ENCODE assay signal across 8 cellular contexts in genomic region chr4:83599183-83599582, GRCh38.
DNase-seq lines count a peak whose midpoint lies in the region; ATAC-seq lines count a peak whose summit lies in the region.

No MANE protein-coding gene starts in this region.

- H3K9me3 Mint-ChIP-seq in activated CD4-positive, alpha-beta T cell treated with anti-CD3 and anti-CD28 coated beads for 36 hours (ENCODE audit: low read depth): no peaks in the 10 kb centered on the region
- H3K9me3 Mint-ChIP-seq in activated CD8-positive, alpha-beta T cell treated with anti-CD3 and anti-CD28 coated beads, Interleukin-2, amount 10 ng/mL, durations not matched to agents 7 days and 5 days (ENCODE audit: insufficient read depth): no peaks in the 10 kb centered on the region
- H3K9me3 Mint-ChIP-seq in stimulated activated memory B cell treated with anti-CD40 and anti-IgM and Interleukin-4, amounts not matched to agents 10 μg/mL and 1 μg/mL and 100 μg/mL, for 72 hours: no peaks in the 10 kb centered on the region

- DNase-seq in activated CD4-positive, alpha-beta T cell treated with anti-CD3 and anti-CD28 coated beads for 36 hours: no peak
- DNase-seq in activated CD4-positive, alpha-beta T cell treated with anti-CD3 and anti-CD28 coated beads for 48 hours: no peak
- DNase-seq in activated CD8-positive, alpha-beta T cell treated with anti-CD3 and anti-CD28 coated beads, Interleukin-2, amount 10 ng/mL, durations not matched to agents 7 days and 5 days: no peak
- DNase-seq in mesenteric fat pad (ENCODE audit: low spot score): no peak
- no peak for DNase-seq in central memory CD4-positive, alpha-beta T cell

- no peaks in the 10 kb centered on the region for H3K4me1 Mint-ChIP-seq in activated CD4-positive, alpha-beta T cell treated with anti-CD3 and anti-CD28 coated beads for 36 hours
- H3K4me1 Mint-ChIP-seq in activated CD8-positive, alpha-beta T cell treated with anti-CD3 and anti-CD28 coated beads, Interleukin-2, amount 10 ng/mL, durations not matched to agents 7 days and 5 days (ENCODE audit: low read depth): no peaks in the 10 kb centered on the region
- H3K4me1 Mint-ChIP-seq in stimulated activated memory B cell treated with anti-CD40 and anti-IgM and Interleukin-4, amounts not matched to agents 10 μg/mL and 1 μg/mL and 100 μg/mL, for 72 hours: peaks cover under 1% of the 10 kb centered on the region

- H3K27me3 Mint-ChIP-seq in activated CD4-positive, alpha-beta T cell treated with anti-CD3 and anti-CD28 coated beads for 36 hours: peaks cover 2% of the 10 kb centered on the region
- peaks cover 3% of the 10 kb centered on the region for H3K27me3 Mint-ChIP-seq in activated CD8-positive, alpha-beta T cell treated with anti-CD3 and anti-CD28 coated beads, Interleukin-2, amount 10 ng/mL, durations not matched to agents 7 days and 5 days (ENCODE audit: low read depth)
- H3K27me3 Mint-ChIP-seq in stimulated activated memory B cell treated with anti-CD40 and anti-IgM and Interleukin-4, amounts not matched to agents 10 μg/mL and 1 μg/mL and 100 μg/mL, for 72 hours: no peaks in the 10 kb centered on the region

- POLR2A ChIA-PET in activated CD4-positive, alpha-beta T cell treated with anti-CD3 and anti-CD28 coated beads for 36 hours (lab: Charles Lee): interaction anchor here (0.6 kb wide), 1 partner anchor 79 kb away, joined by 4 read pairs; no protein-coding TSS in a partner anchor
- POLR2A ChIA-PET in activated CD8-positive, alpha-beta T cell treated with anti-CD3 and anti-CD28 coated beads, Interleukin-2, amount 10 ng/mL, durations not matched to agents 7 days and 5 days (lab: Charles Lee): no interaction called here

- peak; percentile 80 for ATAC-seq in activated CD4-positive, alpha-beta T cell treated with anti-CD3 and anti-CD28 coated beads for 36 hours
- ATAC-seq in HG03565 (IDR thresholded peaks at IDR 0.05; ENCODE audit: unreplicated experiment) (peak; percentile 78), HG02840 (IDR thresholded peaks at IDR 0.05; ENCODE audit: low FRiP score, unreplicated experiment) (no peak)
- ATAC-seq in activated CD8-positive, alpha-beta T cell treated with anti-CD3 and anti-CD28 coated beads, Interleukin-2, amount 10 ng/mL, durations not matched to agents 7 days and 5 days: peak; percentile 57
- ATAC-seq in stimulated activated memory B cell treated with anti-CD40 and anti-IgM and Interleukin-4, amounts not matched to agents 10 μg/mL and 1 μg/mL and 100 μg/mL, for 72 hours: peak; percentile 56

- intact Hi-C loops in activated CD4-positive, alpha-beta T cell treated with anti-CD3 and anti-CD28 coated beads for 36 hours (cut with DNase I, micrococcal nuclease): no loop called here

- CTCF ChIA-PET in activated CD4-positive, alpha-beta T cell treated with anti-CD3 and anti-CD28 coated beads for 36 hours (lab: Charles Lee): interaction anchor here (1.0 kb wide), 1 partner anchor 107 kb away, joined by 4 read pairs; no protein-coding TSS in a partner anchor
- CTCF ChIA-PET in activated CD8-positive, alpha-beta T cell treated with anti-CD3 and anti-CD28 coated beads, Interleukin-2, amount 10 ng/mL, durations not matched to agents 7 days and 5 days (lab: Charles Lee): interaction anchor here (2.2 kb wide), 1 partner anchor 46 kb away, joined by 7 read pairs; no protein-coding TSS in a partner anchor

- H3K36me3 Mint-ChIP-seq in activated CD4-positive, alpha-beta T cell treated with anti-CD3 and anti-CD28 coated beads for 36 hours (ENCODE audit: low read depth): no peaks in the 10 kb centered on the region
- H3K36me3 Mint-ChIP-seq in activated CD8-positive, alpha-beta T cell treated with anti-CD3 and anti-CD28 coated beads, Interleukin-2, amount 10 ng/mL, durations not matched to agents 7 days and 5 days (ENCODE audit: low read depth): no peaks in the 10 kb centered on the region
- H3K36me3 Mint-ChIP-seq in stimulated activated memory B cell treated with anti-CD40 and anti-IgM and Interleukin-4, amounts not matched to agents 10 μg/mL and 1 μg/mL and 100 μg/mL, for 72 hours: no peaks in the 10 kb centered on the region

- no peak overlapping the region for H3K27ac Mint-ChIP-seq in activated CD4-positive, alpha-beta T cell treated with anti-CD3 and anti-CD28 coated beads for 36 hours
- H3K27ac Mint-ChIP-seq in activated CD8-positive, alpha-beta T cell treated with anti-CD3 and anti-CD28 coated beads, Interleukin-2, amount 10 ng/mL, durations not matched to agents 7 days and 5 days: no peak overlapping the region
- H3K27ac Mint-ChIP-seq in stimulated activated memory B cell treated with anti-CD40 and anti-IgM and Interleukin-4, amounts not matched to agents 10 μg/mL and 1 μg/mL and 100 μg/mL, for 72 hours: no peak overlapping the region

- no peak overlapping the region for H3K4me3 Mint-ChIP-seq in activated CD4-positive, alpha-beta T cell treated with anti-CD3 and anti-CD28 coated beads for 36 hours
- no peak overlapping the region for H3K4me3 Mint-ChIP-seq in activated CD8-positive, alpha-beta T cell treated with anti-CD3 and anti-CD28 coated beads, Interleukin-2, amount 10 ng/mL, durations not matched to agents 7 days and 5 days
- no peak overlapping the region for H3K4me3 Mint-ChIP-seq in stimulated activated memory B cell treated with anti-CD40 and anti-IgM and Interleukin-4, amounts not matched to agents 10 μg/mL and 1 μg/mL and 100 μg/mL, for 72 hours
